In genomic region chr6:13614926-13615801, GRCh38 we compare ENCODE assay signal across 8 cellular contexts. TPM values are rescaled to one million over a fixed set of nuclear protein-coding genes. Genes with fewer than 3 reads are reported as not detected.
DNase-seq lines count a peak whose midpoint lies in the region; ATAC-seq, FAIRE-seq and TF ChIP-seq lines count a peak whose summit lies in the region.

TSS of gene NOL7 (plus strand) at chr6:13615335. CDS start at chr6:13615359, 24 bp downstream.

- FAIRE-seq in urothelium cell line (lab: Jason Lieb, UNC): peak; percentile 83

- H3K4me1 Mint-ChIP-seq in T-helper 1 cell treated with Interleukin-12 subunit alpha and Interleukin-12 subunit beta and Interleukin-4 antibody, amounts not matched to agents 30 μg/mL and 1 μg/mL, for 36 hours (ENCODE audit: low read depth): peaks cover 44% of the 10 kb centered on the region

- H3K9me3 Mint-ChIP-seq in T-helper 1 cell treated with Interleukin-12 subunit alpha and Interleukin-12 subunit beta and Interleukin-4 antibody, amounts not matched to agents 30 μg/mL and 1 μg/mL, for 36 hours: no peaks in the 10 kb centered on the region

- peak; percentile 98 for DNase-seq in GM13977 (ENCODE audit: low spot score)
- DNase-seq in NCI-H1694 (lab: John Stamatoyannopoulos, UW): peak; percentile 96
- DNase-seq in amygdala (lab: John Stamatoyannopoulos, UW): peak; percentile 75 to 98 (median 95)
- DNase-seq in left ventricle myocardium superior: peak; percentile 96
- peak; percentile 97 to 99 for DNase-seq in psoas muscle
- DNase-seq in urothelium cell line (ENCODE audit: low spot score): peak; percentile 97

- peak within 1 kb of the TSS; percentile 96 for H3K27ac Mint-ChIP-seq in T-helper 1 cell treated with Interleukin-12 subunit alpha and Interleukin-12 subunit beta and Interleukin-4 antibody, amounts not matched to agents 30 μg/mL and 1 μg/mL, for 36 hours

- H3K36me3 ChIP-seq in psoas muscle (ENCODE audit: insufficient read depth in 1 of 2, low read depth in 1 of 2): peaks cover 10 to 50% of the 10 kb centered on the region in 2 donors

- intact Hi-C loops in left ventricle myocardium superior (cut with micrococcal nuclease) (no loop called here), psoas muscle (cut with DNase I) (loop anchor here (2.0 to 5.0 kb wide), 2 partner anchors 40 to 97 kb away; partner anchors contain the start of genes RANBP9 (in 2 of the 2) and SIRT5 (in 1 of the 2))

- H3K27me3 Mint-ChIP-seq in T-helper 1 cell treated with Interleukin-12 subunit alpha and Interleukin-12 subunit beta and Interleukin-4 antibody, amounts not matched to agents 30 μg/mL and 1 μg/mL, for 36 hours (ENCODE audit: low read depth): no peaks in the 10 kb centered on the region

- WGBS in psoas muscle, 3 donors: 0 to 1% (median 0%) methylated on average over 81 to 85 of the region's 85 CpGs

- peak within 1 kb of the TSS; percentile 95 for H3K27ac ChIP-seq in psoas muscle

- H3K4me1 ChIP-seq in psoas muscle: peaks cover 19% of the 10 kb centered on the region

- H3K4me3 Mint-ChIP-seq in T-helper 1 cell treated with Interleukin-12 subunit alpha and Interleukin-12 subunit beta and Interleukin-4 antibody, amounts not matched to agents 30 μg/mL and 1 μg/mL, for 36 hours: peak within 1 kb of the TSS; percentile 97

- H3K9me3 ChIP-seq in psoas muscle: no peaks in the 10 kb centered on the region

- in situ Hi-C loops in GM13977 (cut with MboI; ENCODE audit: low pct_unique_long_range_greater_than_20kb, low sequenced_read_pairs, unreplicated experiment): no loop called here

- no peaks in the 10 kb centered on the region for H3K27me3 ChIP-seq in psoas muscle (ENCODE audit: insufficient read depth in 3 of 3, low read length in 2 of 3)

- H3K4me3 ChIP-seq in psoas muscle: peak within 1 kb of the TSS; percentile 75

- ATAC-seq in HG02884 (IDR thresholded peaks at IDR 0.05; ENCODE audit: unreplicated experiment): peak; percentile 87
- ATAC-seq in left ventricle myocardium superior: peak; percentile 96
- peak; percentile 95 to 98 (median 96) for ATAC-seq in psoas muscle

- peak; percentile 96 for TF ChIP-seq CTCF in GM13977 (IDR thresholded peaks at IDR 0.05; ENCODE audit: extremely low read depth, insufficient read depth, missing control alignments)
- TF ChIP-seq CTCF in psoas muscle (IDR thresholded peaks at IDR 0.05): peak; percentile 86

- H3K36me3 Mint-ChIP-seq in T-helper 1 cell treated with Interleukin-12 subunit alpha and Interleukin-12 subunit beta and Interleukin-4 antibody, amounts not matched to agents 30 μg/mL and 1 μg/mL, for 36 hours (ENCODE audit: low read depth): peaks cover 27% of the 10 kb centered on the region

RNA-seq across cellular contexts. Expression of gene NOL7, which starts in this region (rescaled TPM):
- total RNA-seq in left ventricle myocardium superior (50.2 TPM), psoas muscle (10 to 100 TPM; 31.2 to 45.1 (median 41.8) TPM)
- 100 to 1,000 TPM in 1 of 3 donors, 10 to 100 TPM in 2; 47.7 to 141 (median 67.1) TPM for polyA plus RNA-seq in psoas muscle

Comparison
In these comparisons a context has a peak if more than half of its experiments do, and no peak if none do; other contexts are left out.
1. Peak in every context shown above with its lines: DNase-seq, ATAC-seq, H3K4me3 ChIP-seq and H3K27ac ChIP-seq.